ENCODE assay signal across 23 cellular contexts in the genomic region with DNA sequence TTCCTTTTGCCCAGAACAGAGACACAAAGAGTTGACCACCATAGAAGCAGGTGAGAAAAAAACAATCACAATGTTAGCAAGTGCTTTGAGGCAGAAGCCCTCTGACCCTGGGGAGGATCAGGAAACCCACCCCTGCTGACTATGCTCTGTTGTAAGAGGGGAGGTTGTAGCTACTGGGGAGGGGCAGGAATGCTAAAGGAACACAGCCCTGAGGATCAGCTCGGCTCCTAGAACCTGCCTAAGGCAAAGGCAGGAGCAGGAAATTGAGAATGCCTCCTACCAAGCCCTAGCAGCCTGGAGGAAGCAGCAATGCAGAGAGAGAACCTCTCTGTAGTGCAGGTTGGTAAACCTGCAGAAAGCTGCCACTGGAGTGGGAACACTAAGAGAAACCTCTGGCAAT.
DNase-seq lines count a peak whose midpoint lies in the region; ATAC-seq and TF ChIP-seq lines count a peak whose summit lies in the region.
"Had no signal": no experiment of that assay in that cellular context is flagged by ENCODE, and none has a peak within 500 bp of the region (broad histone marks: within the 10 kb centered on the region; RNA-seq: fewer than 3 reads in every experiment).

No MANE protein-coding gene starts in this region.

- no peaks in the 10 kb centered on the region for H3K9me3 Mint-ChIP-seq in endodermal cell
- no peaks in the 10 kb centered on the region for H3K9me3 Mint-ChIP-seq in stimulated activated memory B cell treated with anti-CD40 and anti-IgM and Interleukin-4, amounts not matched to agents 10 μg/mL and 1 μg/mL and 100 μg/mL, for 72 hours
- H3K9me3 Mint-ChIP-seq: CD4-positive, alpha-beta T cell had no signal

- no peak for TF ChIP-seq CTCF in endodermal cell (conservative IDR thresholded peaks at IDR 0.05)
- no peak for TF ChIP-seq CTCF in vagina (IDR thresholded peaks at IDR 0.05)
- TF ChIP-seq CTCF in PC-3 (conservative IDR thresholded peaks at IDR 0.05; ENCODE audit: low read depth, low read length) = no peak

- H2AFZ ChIP-seq in PC-3 (ENCODE audit: low read length) = no peak overlapping the region
- H2AFZ ChIP-seq: GM23248 had no signal

- POLR2A ChIA-PET in PC-3 (lab: Charles Lee; ENCODE audit: unreplicated experiment) = no interaction called here

- H3K4ac ChIP-seq in mesendoderm (ENCODE audit: low read depth, low read length) = no peak overlapping the region

- 64% methylated on average over 1 of the region's 1 CpG; no CpG with 5 or more reads in 1 of the 2 experiments for WGBS in endodermal cell (ENCODE audit: insufficient coverage in 1 of 2, insufficient read length in 1 of 2), 2 experiments
- no CpG with 5 or more reads among the region's 1 CpG for WGBS in mesendoderm (ENCODE audit: extremely low coverage, insufficient coverage, low lambda C conversion rate)

- H3K4me3 Mint-ChIP-seq in endodermal cell = no peak overlapping the region
- H3K4me3 Mint-ChIP-seq in stimulated activated memory B cell treated with anti-CD40 and anti-IgM and Interleukin-4, amounts not matched to agents 10 μg/mL and 1 μg/mL and 100 μg/mL, for 72 hours = no peak overlapping the region
- H3K4me3 Mint-ChIP-seq: CD4-positive, alpha-beta T cell had no signal

- no peak overlapping the region for H2AK5ac ChIP-seq in mesendoderm (ENCODE audit: low read length)

- H3K4me2 ChIP-seq in mesendoderm (ENCODE audit: low read length) (no peak overlapping the region), PC-3 (ENCODE audit: low read length) (no peak overlapping the region)
- H3K4me2 ChIP-seq: A549; BLaER1 treated with 17β-estradiol and CSF1 and Interleukin-3, amounts not matched to agents 10 nM and 100 nM had no signal

- no peak overlapping the region for H2BK5ac ChIP-seq in mesendoderm (ENCODE audit: low read length)

- H3K36me3 ChIP-seq in NT2/D1 (ENCODE audit: insufficient read depth, insufficient read length, low read length) (no peaks in the 10 kb centered on the region), endodermal cell (ENCODE audit: control insufficient read depth, insufficient read depth, low read length) (no peaks in the 10 kb centered on the region), mesendoderm (ENCODE audit: control insufficient read depth, insufficient read depth, low read length) (no peaks in the 10 kb centered on the region), vagina (no peaks in the 10 kb centered on the region), PC-3 (ENCODE audit: low read depth, low read length) (no peaks in the 10 kb centered on the region)
- H3K36me3 ChIP-seq: BLaER1 treated with 17β-estradiol and CSF1 and Interleukin-3, amounts not matched to agents 10 nM and 100 nM had no signal

- no peak overlapping the region for H4K5ac ChIP-seq in mesendoderm (ENCODE audit: low read length)

- H4K8ac ChIP-seq in mesendoderm (ENCODE audit: low read depth, low read length) = no peak overlapping the region

- peak overlapping the region; percentile 62 for H3K27ac Mint-ChIP-seq in endodermal cell
- no peak overlapping the region for H3K27ac Mint-ChIP-seq in stimulated activated memory B cell treated with anti-CD40 and anti-IgM and Interleukin-4, amounts not matched to agents 10 μg/mL and 1 μg/mL and 100 μg/mL, for 72 hours
- H3K27ac Mint-ChIP-seq: CD4-positive, alpha-beta T cell had no signal

- BruUV-seq in PC-3 (replicated peaks; lab: Mats Ljungman, UMichigan) = no TSS peak

- H3K9ac ChIP-seq in NT2/D1 (ENCODE audit: insufficient read length, low read depth) = no peak overlapping the region
- no peak overlapping the region for H3K9ac ChIP-seq in endodermal cell (ENCODE audit: extremely low read depth, low read length, poor library complexity, severe bottlenecking)
- no peak overlapping the region for H3K9ac ChIP-seq in mesendoderm (ENCODE audit: low read length)
- no peak overlapping the region for H3K9ac ChIP-seq in PC-3 (ENCODE audit: low read length)
- H3K9ac ChIP-seq: BLaER1 treated with 17β-estradiol and CSF1 and Interleukin-3, amounts not matched to agents 10 nM and 100 nM; GM23248 had no signal

- DNase-seq in NT2/D1 (ENCODE audit: low read depth, low spot score) (peak; percentile 30), endodermal cell (peak; percentile 65), mesendoderm (peak; percentile 77), vagina (ENCODE audit: extremely low spot score in 2 of 2) (no peak), PC-3 (no peak)
- DNase-seq: AML-193; CD4-positive, alpha-beta T cell; GM23248; Karpas-422; NCI-H1092; NCI-H1417 treated with DMSO at 0.1 percent for 48 hours; NCI-H187 treated with DMSO at 0.1 percent for 48 hours; NCI-H2107; NCI-H526; NCI-H82; OCI-M1; SIG-M5 had no signal

- H3K9me2 ChIP-seq in PC-3 (replicated peaks; ENCODE audit: low read length) = no peaks in the 10 kb centered on the region

- H3K79me2 ChIP-seq in mesendoderm (ENCODE audit: control insufficient read depth, insufficient read depth, low read length) (no peaks in the 10 kb centered on the region), PC-3 (ENCODE audit: low read length) (no peaks in the 10 kb centered on the region)

- TF ChIP-seq POLR2A in vagina (IDR thresholded peaks at IDR 0.05) = no peak

- no peak overlapping the region for H2BK120ac ChIP-seq in mesendoderm (ENCODE audit: low read depth, low read length)

- H3K4me1 Mint-ChIP-seq in endodermal cell = peaks cover 18% of the 10 kb centered on the region
- H3K4me1 Mint-ChIP-seq in stimulated activated memory B cell treated with anti-CD40 and anti-IgM and Interleukin-4, amounts not matched to agents 10 μg/mL and 1 μg/mL and 100 μg/mL, for 72 hours = no peaks in the 10 kb centered on the region

- H3K79me1 ChIP-seq in mesendoderm (ENCODE audit: low read length) = no peaks in the 10 kb centered on the region

- peak overlapping the region; percentile 18 for H3K27ac ChIP-seq in endodermal cell (ENCODE audit: low read depth, low read length)
- no peak overlapping the region for H3K27ac ChIP-seq in mesendoderm (ENCODE audit: low read depth, low read length)
- no peak overlapping the region for H3K27ac ChIP-seq in vagina
- no peak overlapping the region for H3K27ac ChIP-seq in PC-3 (ENCODE audit: low read length)
- H3K27ac ChIP-seq: A549; BLaER1 treated with 17β-estradiol and CSF1 and Interleukin-3, amounts not matched to agents 10 nM and 100 nM; GM23248; SK-N-MC had no signal

- H3K56ac ChIP-seq in mesendoderm (ENCODE audit: low read length) = peak overlapping the region; percentile 6

- H3K18ac ChIP-seq in mesendoderm (ENCODE audit: low read length) = no peak overlapping the region

- peak; percentile 9 for ATAC-seq in stimulated activated memory B cell treated with anti-CD40 and anti-IgM and Interleukin-4, amounts not matched to agents 10 μg/mL and 1 μg/mL and 100 μg/mL, for 72 hours
- ATAC-seq in esophagus mucosa (no peak), PC-3 (no peak)
- ATAC-seq: A549, HepG2 had no signal

- no peak overlapping the region for H3K4me3 ChIP-seq in NT2/D1 (ENCODE audit: insufficient read length, low read depth)
- no peak overlapping the region for H3K4me3 ChIP-seq in endodermal cell (ENCODE audit: low read length)
- H3K4me3 ChIP-seq in mesendoderm (ENCODE audit: low read length) = no peak overlapping the region
- no peak overlapping the region for H3K4me3 ChIP-seq in vagina
- no peak overlapping the region for H3K4me3 ChIP-seq in PC-3 (ENCODE audit: low read length)
- H3K4me3 ChIP-seq: A549; BLaER1 treated with 17β-estradiol and CSF1 and Interleukin-3, amounts not matched to agents 10 nM and 100 nM; GM23248; SK-N-MC had no signal

- H3K4me1 ChIP-seq in NT2/D1 (ENCODE audit: insufficient read depth, insufficient read length) (no peaks in the 10 kb centered on the region), endodermal cell (ENCODE audit: control insufficient read depth, insufficient read depth, low read length) (peaks cover 4% of the 10 kb centered on the region), mesendoderm (ENCODE audit: control insufficient read depth, low read depth, low read length) (peaks cover 2% of the 10 kb centered on the region), vagina (no peaks in the 10 kb centered on the region), PC-3 (ENCODE audit: insufficient read depth, low read length) (peaks cover 11% of the 10 kb centered on the region; the same call in 1 of the 2 replicates)
- H3K4me1 ChIP-seq: A549; BLaER1 treated with 17β-estradiol and CSF1 and Interleukin-3, amounts not matched to agents 10 nM and 100 nM had no signal

- no peaks in the 10 kb centered on the region for H3F3A ChIP-seq in PC-3 (ENCODE audit: low read length, unreplicated experiment)

- H3K27me3 Mint-ChIP-seq in endodermal cell (ENCODE audit: insufficient read depth) = no peaks in the 10 kb centered on the region
- H3K27me3 Mint-ChIP-seq in stimulated activated memory B cell treated with anti-CD40 and anti-IgM and Interleukin-4, amounts not matched to agents 10 μg/mL and 1 μg/mL and 100 μg/mL, for 72 hours = no peaks in the 10 kb centered on the region
- H3K27me3 Mint-ChIP-seq: CD4-positive, alpha-beta T cell had no signal

- intact Hi-C loops in vagina (cut with DNase I) (no loop called here), PC-3 (cut with micrococcal nuclease) (no loop called here)

- H3K9me3 ChIP-seq in NT2/D1 (ENCODE audit: insufficient read depth, low read length) (no peaks in the 10 kb centered on the region), endodermal cell (ENCODE audit: control insufficient read depth, low read length) (no peaks in the 10 kb centered on the region), vagina (no peaks in the 10 kb centered on the region), PC-3 (ENCODE audit: low read length) (no peaks in the 10 kb centered on the region)
- H3K9me3 ChIP-seq: A549 had no signal

- H4K20me1 ChIP-seq in PC-3 (ENCODE audit: low read length) = no peaks in the 10 kb centered on the region
- H4K20me1 ChIP-seq: BLaER1 treated with 17β-estradiol and CSF1 and Interleukin-3, amounts not matched to agents 10 nM and 100 nM had no signal

- H3K36me3 Mint-ChIP-seq in endodermal cell (ENCODE audit: low read depth) = no peaks in the 10 kb centered on the region
- H3K36me3 Mint-ChIP-seq in stimulated activated memory B cell treated with anti-CD40 and anti-IgM and Interleukin-4, amounts not matched to agents 10 μg/mL and 1 μg/mL and 100 μg/mL, for 72 hours = no peaks in the 10 kb centered on the region

- no peaks in the 10 kb centered on the region for H3K27me3 ChIP-seq in NT2/D1 (ENCODE audit: insufficient read depth, insufficient read length)
- no peaks in the 10 kb centered on the region for H3K27me3 ChIP-seq in endodermal cell (ENCODE audit: control insufficient read depth, insufficient read depth, low read length, poor library complexity, severe bottlenecking)
- no peaks in the 10 kb centered on the region for H3K27me3 ChIP-seq in mesendoderm (ENCODE audit: insufficient read depth, low read length, poor library complexity)
- no peaks in the 10 kb centered on the region for H3K27me3 ChIP-seq in vagina
- no peaks in the 10 kb centered on the region for H3K27me3 ChIP-seq in PC-3 (ENCODE audit: low read length)
- H3K27me3 ChIP-seq: BLaER1 treated with 17β-estradiol and CSF1 and Interleukin-3, amounts not matched to agents 10 nM and 100 nM had no signal

- no peak overlapping the region for H3K23ac ChIP-seq in mesendoderm (ENCODE audit: low read length)

- CTCF ChIA-PET in PC-3 (lab: Charles Lee) = no interaction called here

- no peak overlapping the region for H2BK15ac ChIP-seq in mesendoderm (replicated peaks; ENCODE audit: low read depth)

Comparison
In these comparisons a context has a peak if more than half of its experiments do, and no peak if none do; other contexts are left out.
1. DNase-seq: peak in NT2/D1 (single experiment), endodermal cell (single experiment) and mesendoderm (single experiment); none in vagina (0 of 2) and PC-3 (single experiment).